12 cellular contexts compared by ENCODE assay signal in genomic region chr13:114334305-114335053, GRCh38. TPM values are rescaled to one million over a fixed set of nuclear protein-coding genes. Genes with fewer than 3 reads are reported as not detected.
DNase-seq lines count a peak whose midpoint lies in the region; ATAC-seq and TF ChIP-seq lines count a peak whose summit lies in the region.
"Had no signal": no experiment of that assay in that cellular context is flagged by ENCODE, and none has a peak within 500 bp of the region (broad histone marks: within the 10 kb centered on the region; RNA-seq: fewer than 3 reads in every experiment).

No MANE protein-coding gene starts in this region.

- peak overlapping the region; percentile 30 for H3K4me3 Mint-ChIP-seq in activated CD8-positive, alpha-beta T cell treated with anti-CD3 and anti-CD28 coated beads, Interleukin-2, amount 10 ng/mL, durations not matched to agents 7 days and 5 days
- no peak overlapping the region for H3K4me3 Mint-ChIP-seq in activated CD8-positive, alpha-beta T cell treated with anti-CD3 and anti-CD28 coated beads for 36 hours
- H3K4me3 Mint-ChIP-seq in activated naive CD8-positive, alpha-beta T cell treated with anti-CD3 and anti-CD28 coated beads, Interleukin-2, amount 10 ng/mL, durations not matched to agents 7 days and 5 days = peak overlapping the region; percentile 79
- H3K4me3 Mint-ChIP-seq in naive thymus-derived CD8-positive, alpha-beta T cell = peak overlapping the region; percentile 7 to 65 (median 28)

- H3K27me3 Mint-ChIP-seq in activated CD8-positive, alpha-beta T cell treated with anti-CD3 and anti-CD28 coated beads, Interleukin-2, amount 10 ng/mL, durations not matched to agents 7 days and 5 days (ENCODE audit: low read depth) = peaks cover 5% of the 10 kb centered on the region
- no peaks in the 10 kb centered on the region for H3K27me3 Mint-ChIP-seq in activated CD8-positive, alpha-beta T cell treated with anti-CD3 and anti-CD28 coated beads for 36 hours
- peaks cover 9% of the 10 kb centered on the region for H3K27me3 Mint-ChIP-seq in activated naive CD8-positive, alpha-beta T cell treated with anti-CD3 and anti-CD28 coated beads, Interleukin-2, amount 10 ng/mL, durations not matched to agents 7 days and 5 days
- no peaks in the 10 kb centered on the region for H3K27me3 Mint-ChIP-seq in naive thymus-derived CD8-positive, alpha-beta T cell
- H3K27me3 Mint-ChIP-seq: progenitor cell of endocrine pancreas had no signal

- peaks cover 8% of the 10 kb centered on the region for H3K36me3 Mint-ChIP-seq in activated CD8-positive, alpha-beta T cell treated with anti-CD3 and anti-CD28 coated beads, Interleukin-2, amount 10 ng/mL, durations not matched to agents 7 days and 5 days (ENCODE audit: low read depth)
- H3K36me3 Mint-ChIP-seq in activated CD8-positive, alpha-beta T cell treated with anti-CD3 and anti-CD28 coated beads for 36 hours (ENCODE audit: low read depth) = no peaks in the 10 kb centered on the region
- H3K36me3 Mint-ChIP-seq in activated naive CD8-positive, alpha-beta T cell treated with anti-CD3 and anti-CD28 coated beads, Interleukin-2, amount 10 ng/mL, durations not matched to agents 7 days and 5 days = peaks cover under 1% of the 10 kb centered on the region
- H3K36me3 Mint-ChIP-seq in naive thymus-derived CD8-positive, alpha-beta T cell = peaks cover 0 to under 1% (median 0%) of the 10 kb centered on the region in 3 donors

- H3K27ac Mint-ChIP-seq in activated CD8-positive, alpha-beta T cell treated with anti-CD3 and anti-CD28 coated beads, Interleukin-2, amount 10 ng/mL, durations not matched to agents 7 days and 5 days = peak overlapping the region; percentile 84
- H3K27ac Mint-ChIP-seq in activated CD8-positive, alpha-beta T cell treated with anti-CD3 and anti-CD28 coated beads for 36 hours = no peak overlapping the region
- H3K27ac Mint-ChIP-seq in activated naive CD8-positive, alpha-beta T cell treated with anti-CD3 and anti-CD28 coated beads, Interleukin-2, amount 10 ng/mL, durations not matched to agents 7 days and 5 days = peak overlapping the region; percentile 88
- peak overlapping the region in 3 of 10 donors; percentile 15 to 69 (median 62) for H3K27ac Mint-ChIP-seq in naive thymus-derived CD8-positive, alpha-beta T cell
- H3K27ac Mint-ChIP-seq: progenitor cell of endocrine pancreas had no signal

- intact Hi-C loops in activated CD8-positive, alpha-beta T cell treated with anti-CD3 and anti-CD28 coated beads for 36 hours (cut with micrococcal nuclease) = no loop called here

- POLR2A ChIA-PET in activated CD8-positive, alpha-beta T cell treated with anti-CD3 and anti-CD28 coated beads, Interleukin-2, amount 10 ng/mL, durations not matched to agents 7 days and 5 days (lab: Charles Lee) = no interaction called here
- POLR2A ChIA-PET in activated CD8-positive, alpha-beta T cell treated with anti-CD3 and anti-CD28 coated beads for 36 hours (lab: Charles Lee) = interaction anchor here (1.1 kb wide), 1 partner anchor 9 kb away, joined by 3 read pairs; no protein-coding TSS in a partner anchor
- POLR2A ChIA-PET in activated naive CD8-positive, alpha-beta T cell treated with anti-CD3 and anti-CD28 coated beads, Interleukin-2, amount 10 ng/mL, durations not matched to agents 7 days and 5 days (lab: Charles Lee) = interaction anchor here (0.6 to 1.6 kb wide), 3 partner anchors 21 to 55 kb away, joined by 3 to 6 read pairs (median 3); partner anchors contain the start of gene CHAMP1
- POLR2A ChIA-PET in naive thymus-derived CD8-positive, alpha-beta T cell (lab: Charles Lee) = interaction anchor here (0.6 kb wide), 1 partner anchor 590 kb away, joined by 3 read pairs; no protein-coding TSS in a partner anchor

- H3K4me1 Mint-ChIP-seq in activated CD8-positive, alpha-beta T cell treated with anti-CD3 and anti-CD28 coated beads, Interleukin-2, amount 10 ng/mL, durations not matched to agents 7 days and 5 days (ENCODE audit: low read depth) = peaks cover 33% of the 10 kb centered on the region
- peaks cover 9% of the 10 kb centered on the region for H3K4me1 Mint-ChIP-seq in activated CD8-positive, alpha-beta T cell treated with anti-CD3 and anti-CD28 coated beads for 36 hours (ENCODE audit: low read depth)
- H3K4me1 Mint-ChIP-seq in activated naive CD8-positive, alpha-beta T cell treated with anti-CD3 and anti-CD28 coated beads, Interleukin-2, amount 10 ng/mL, durations not matched to agents 7 days and 5 days = peaks cover 16% of the 10 kb centered on the region
- peaks cover 4 to 20% (median 10%) of the 10 kb centered on the region in 4 donors for H3K4me1 Mint-ChIP-seq in naive thymus-derived CD8-positive, alpha-beta T cell

- no peak for DNase-seq in activated CD8-positive, alpha-beta T cell treated with anti-CD3 and anti-CD28 coated beads, Interleukin-2, amount 10 ng/mL, durations not matched to agents 7 days and 5 days
- no peak for DNase-seq in activated CD8-positive, alpha-beta T cell treated with anti-CD3 and anti-CD28 coated beads for 36 hours
- no peak for DNase-seq in activated naive CD8-positive, alpha-beta T cell treated with anti-CD3 and anti-CD28 coated beads, Interleukin-2, amount 10 ng/mL, durations not matched to agents 7 days and 5 days
- no peak for DNase-seq in naive thymus-derived CD8-positive, alpha-beta T cell
- DNase-seq in NCI-H1930 (lab: John Stamatoyannopoulos, UW) = no peak
- no peak for DNase-seq in NCI-H446 treated with DMSO at 0.1 percent for 48 hours (lab: John Stamatoyannopoulos, UW)
- DNase-seq: activated naive CD4-positive, alpha-beta T cell; left cardiac atrium; uterus had no signal

- TF ChIP-seq CTCF in activated CD8-positive, alpha-beta T cell treated with anti-CD3 and anti-CD28 coated beads for 36 hours (IDR thresholded peaks at IDR 0.05) = no peak

- H3K9me3 Mint-ChIP-seq in activated CD8-positive, alpha-beta T cell treated with anti-CD3 and anti-CD28 coated beads, Interleukin-2, amount 10 ng/mL, durations not matched to agents 7 days and 5 days (ENCODE audit: insufficient read depth) = no peaks in the 10 kb centered on the region
- no peaks in the 10 kb centered on the region for H3K9me3 Mint-ChIP-seq in activated CD8-positive, alpha-beta T cell treated with anti-CD3 and anti-CD28 coated beads for 36 hours
- H3K9me3 Mint-ChIP-seq in activated naive CD8-positive, alpha-beta T cell treated with anti-CD3 and anti-CD28 coated beads, Interleukin-2, amount 10 ng/mL, durations not matched to agents 7 days and 5 days = no peaks in the 10 kb centered on the region
- no peaks in the 10 kb centered on the region for H3K9me3 Mint-ChIP-seq in naive thymus-derived CD8-positive, alpha-beta T cell

- no peak for ATAC-seq in activated CD8-positive, alpha-beta T cell treated with anti-CD3 and anti-CD28 coated beads, Interleukin-2, amount 10 ng/mL, durations not matched to agents 7 days and 5 days
- ATAC-seq in activated CD8-positive, alpha-beta T cell treated with anti-CD3 and anti-CD28 coated beads for 36 hours = no peak
- peak; percentile 68 for ATAC-seq in HG03097 (IDR thresholded peaks at IDR 0.05; ENCODE audit: low FRiP score, unreplicated experiment)
- ATAC-seq in activated naive CD8-positive, alpha-beta T cell treated with anti-CD3 and anti-CD28 coated beads, Interleukin-2, amount 10 ng/mL, durations not matched to agents 7 days and 5 days (ENCODE audit: low read depth) = peak; percentile 22
- no peak for ATAC-seq in naive thymus-derived CD8-positive, alpha-beta T cell
- no peak for ATAC-seq in GM19395 (IDR thresholded peaks at IDR 0.05; ENCODE audit: unreplicated experiment)
- ATAC-seq: left cardiac atrium had no signal

- CTCF ChIA-PET in activated CD8-positive, alpha-beta T cell treated with anti-CD3 and anti-CD28 coated beads, Interleukin-2, amount 10 ng/mL, durations not matched to agents 7 days and 5 days (lab: Charles Lee) = interaction anchor here (1.5 kb wide), 1 partner anchor 13 kb away, joined by 4 read pairs; no protein-coding TSS in a partner anchor
- CTCF ChIA-PET in activated CD8-positive, alpha-beta T cell treated with anti-CD3 and anti-CD28 coated beads for 36 hours (lab: Charles Lee) = no interaction called here

RNA-seq across cellular contexts. Expression of gene CHAMP1, which starts 20.2 kb away (rescaled TPM):
- 10 to 100 TPM; 31.6 to 33.3 TPM for total RNA-seq in activated CD8-positive, alpha-beta T cell treated with anti-CD3 and anti-CD28 coated beads, Interleukin-2, amount 10 ng/mL, durations not matched to agents 7 days and 5 days
- 10 to 100 TPM; 33.9 to 34.7 TPM for total RNA-seq in activated CD8-positive, alpha-beta T cell treated with anti-CD3 and anti-CD28 coated beads for 36 hours
- 10 to 100 TPM; 30.5 to 30.8 TPM for total RNA-seq in activated naive CD8-positive, alpha-beta T cell treated with anti-CD3 and anti-CD28 coated beads, Interleukin-2, amount 10 ng/mL, durations not matched to agents 7 days and 5 days
- 10 to 100 TPM; 20.1 to 27.3 TPM for total RNA-seq in naive thymus-derived CD8-positive, alpha-beta T cell
- 1 to 10 TPM; 4.4 to 7.5 (median 5.5) TPM for polyA plus RNA-seq in naive thymus-derived CD8-positive, alpha-beta T cell

RNA-seq across cellular contexts. Expression of gene UPF3A, which starts 53.1 kb away (rescaled TPM):
- total RNA-seq in activated CD8-positive, alpha-beta T cell treated with anti-CD3 and anti-CD28 coated beads, Interleukin-2, amount 10 ng/mL, durations not matched to agents 7 days and 5 days = 10 to 100 TPM; 53.3 to 58.8 TPM
- total RNA-seq in activated CD8-positive, alpha-beta T cell treated with anti-CD3 and anti-CD28 coated beads for 36 hours = 10 to 100 TPM; 36.7 TPM
- total RNA-seq in activated naive CD8-positive, alpha-beta T cell treated with anti-CD3 and anti-CD28 coated beads, Interleukin-2, amount 10 ng/mL, durations not matched to agents 7 days and 5 days = 10 to 100 TPM; 63.8 to 68.7 TPM
- 100 to 1,000 TPM; 106 to 111 TPM for total RNA-seq in naive thymus-derived CD8-positive, alpha-beta T cell
- polyA plus RNA-seq in naive thymus-derived CD8-positive, alpha-beta T cell = 10 to 100 TPM; 17.7 to 35.4 (median 20.9) TPM

Comparison
In these comparisons a context has a peak if more than half of its experiments do, and no peak if none do; other contexts are left out.
1. ATAC-seq: peak in HG03097 (single experiment) and activated naive CD8-positive, alpha-beta T cell treated with anti-CD3 and anti-CD28 coated beads, Interleukin-2, amount 10 ng/mL, durations not matched to agents 7 days and 5 days (single experiment); none in activated CD8-positive, alpha-beta T cell treated with anti-CD3 and anti-CD28 coated beads, Interleukin-2, amount 10 ng/mL, durations not matched to agents 7 days and 5 days (single experiment), activated CD8-positive, alpha-beta T cell treated with anti-CD3 and anti-CD28 coated beads for 36 hours (single experiment), naive thymus-derived CD8-positive, alpha-beta T cell (0 of 2) and GM19395 (single experiment).